Comparison of ENCODE assay signal across 1 cellular context in genomic region chr1:110234691-110235090, GRCh38.
TF ChIP-seq lines count a peak whose summit lies in the region.

No MANE protein-coding gene starts in this region.

TF ChIP-seq in H1, 55 proteins besides CTCF, POLR2A, EP300 and RAD21:
- TF ChIP-seq PHF8 (conservative IDR thresholded peaks at IDR 0.05; ENCODE audit: low read depth, low read length) (no peak), BACH1 (IDR thresholded peaks at IDR 0.05; ENCODE audit: low read length) (no peak), SP4 (IDR thresholded peaks at IDR 0.05; ENCODE audit: low read length) (no peak), SIX5 (IDR thresholded peaks at IDR 0.05; ENCODE audit: low read depth, low read length) (no peak), SIRT6 (IDR thresholded peaks at IDR 0.05; ENCODE audit: low read length) (no peak), CEBPB (IDR thresholded peaks at IDR 0.05; ENCODE audit: low read depth, low read length) (no peak)
